In genomic region chr7:1087952-1088920, GRCh38 we compare ENCODE assay signal across 1 cellular context.
TF ChIP-seq lines count a peak whose summit lies in the region.

Gene GPER1, plus strand, starts transcription at chr7:1088113. Its CDS starts 3,616 bp downstream, at chr7:1091729.

TF ChIP-seq in HepG2, 621 proteins besides CTCF, POLR2A, EP300 and RAD21 (continued from another document and continues in another):
- TF ChIP-seq ATM (IDR thresholded peaks at IDR 0.05; ENCODE audit: borderline replicate concordance): no peak
- no peak for TF ChIP-seq ZSCAN31 (CRISPR knock-in tag; IDR thresholded peaks at IDR 0.05; ENCODE audit: low read depth)
- peak; percentile 30 for TF ChIP-seq XRCC5 (optimal IDR thresholded peaks at IDR 0.05; ENCODE audit: low read length)
- 0 out of 2 replicates have a peak, but pooled peaks have one; percentile 38 for TF ChIP-seq MXD3 (CRISPR knock-in tag; IDR thresholded peaks at IDR 0.05)
- TF ChIP-seq HBP1 (CRISPR knock-in tag; IDR thresholded peaks at IDR 0.05; ENCODE audit: low read depth): no peak
- TF ChIP-seq HHEX (CRISPR knock-in tag; IDR thresholded peaks at IDR 0.05): no peak
- no peak for TF ChIP-seq JUNB (CRISPR knock-in tag; IDR thresholded peaks at IDR 0.05; ENCODE audit: borderline replicate concordance)
- 0 out of 2 replicates have a peak, but pooled peaks have one; percentile 22 for TF ChIP-seq ZNF83 (CRISPR knock-in tag; IDR thresholded peaks at IDR 0.05; ENCODE audit: borderline replicate concordance)
- TF ChIP-seq ZFP91 (CRISPR knock-in tag; IDR thresholded peaks at IDR 0.05; ENCODE audit: borderline replicate concordance): peak; percentile 64; the same call in 1 of the 2 replicates
- 0 out of 2 replicates have a peak, but pooled peaks have one; percentile 43 for TF ChIP-seq SAFB2 (CRISPR knock-in tag; IDR thresholded peaks at IDR 0.05; ENCODE audit: borderline replicate concordance, low read depth)
- TF ChIP-seq ZNF276 (CRISPR knock-in tag; IDR thresholded peaks at IDR 0.05; ENCODE audit: low read depth): no peak
- no peak for TF ChIP-seq CEBPG (CRISPR knock-in tag; IDR thresholded peaks at IDR 0.05)
- no peak for TF ChIP-seq ZNF432 (CRISPR knock-in tag; IDR thresholded peaks at IDR 0.05; ENCODE audit: borderline replicate concordance)
- TF ChIP-seq ZNF33B (CRISPR knock-in tag; IDR thresholded peaks at IDR 0.05): peak; percentile 50; the same call in 1 of the 2 replicates
- TF ChIP-seq ZNF724P (CRISPR knock-in tag; IDR thresholded peaks at IDR 0.05; ENCODE audit: borderline replicate concordance): no peak
- TF ChIP-seq ZNF44 (CRISPR knock-in tag; IDR thresholded peaks at IDR 0.05): no peak; the same call in 1 of the 2 replicates
- 0 out of 2 replicates have a peak, but pooled peaks have one; percentile 18 for TF ChIP-seq SPEN (CRISPR knock-in tag; IDR thresholded peaks at IDR 0.05; ENCODE audit: low read depth)
- TF ChIP-seq ZBTB4 (CRISPR knock-in tag; IDR thresholded peaks at IDR 0.05; ENCODE audit: borderline replicate concordance): peak; percentile 69; the same call in 1 of the 2 replicates
- TF ChIP-seq DRAP1 (CRISPR knock-in tag; IDR thresholded peaks at IDR 0.05): peak; percentile 90
- TF ChIP-seq ZNF317 (CRISPR knock-in tag; IDR thresholded peaks at IDR 0.05): no peak; the same call in 1 of the 2 replicates
- peak; percentile 90 for TF ChIP-seq ZNF274 (CRISPR knock-in tag; IDR thresholded peaks at IDR 0.05)
- TF ChIP-seq ZNF143 (CRISPR knock-in tag; IDR thresholded peaks at IDR 0.05): no peak
- TF ChIP-seq RXRB (CRISPR knock-in tag; IDR thresholded peaks at IDR 0.05; ENCODE audit: borderline replicate concordance): no peak
- no peak for TF ChIP-seq HMG20B (CRISPR knock-in tag; conservative IDR thresholded peaks at IDR 0.05)
- peak; percentile 32 for TF ChIP-seq IKZF4 (CRISPR knock-in tag; IDR thresholded peaks at IDR 0.05; ENCODE audit: borderline replicate concordance, low read depth, not compliant biosample characterization)
- TF ChIP-seq DMTF1 (CRISPR knock-in tag; IDR thresholded peaks at IDR 0.05): no peak
- no peak for TF ChIP-seq PAWR (CRISPR knock-in tag; IDR thresholded peaks at IDR 0.05; ENCODE audit: borderline replicate concordance)
- TF ChIP-seq RORA (CRISPR knock-in tag; IDR thresholded peaks at IDR 0.05): no peak
- TF ChIP-seq SMC3 (IDR thresholded peaks at IDR 0.05; ENCODE audit: low read length): no peak
- no peak; the same call in 1 of the 2 replicates for TF ChIP-seq ETV6 (CRISPR knock-in tag; conservative IDR thresholded peaks at IDR 0.05)
- no peak for TF ChIP-seq ZNF850 (CRISPR knock-in tag; conservative IDR thresholded peaks at IDR 0.05)
- TF ChIP-seq ZBTB3 (CRISPR knock-in tag; IDR thresholded peaks at IDR 0.05; ENCODE audit: borderline replicate concordance, low read depth): no peak
- no peak for TF ChIP-seq ZMAT3 (CRISPR knock-in tag; conservative IDR thresholded peaks at IDR 0.05)
- TF ChIP-seq ZNF30 (CRISPR knock-in tag; IDR thresholded peaks at IDR 0.05): no peak
- TF ChIP-seq PATZ1 (CRISPR knock-in tag; IDR thresholded peaks at IDR 0.05): peak; percentile 68
- TF ChIP-seq ZNF260 (CRISPR knock-in tag; IDR thresholded peaks at IDR 0.05; ENCODE audit: borderline replicate concordance, low read depth): no peak
- TF ChIP-seq POLR2AphosphoS5 (IDR thresholded peaks at IDR 0.05; ENCODE audit: low read depth, low read length): peak; percentile 75
- no peak for TF ChIP-seq TOPORS (CRISPR knock-in tag; IDR thresholded peaks at IDR 0.05)
- TF ChIP-seq ZKSCAN5 (CRISPR knock-in tag; IDR thresholded peaks at IDR 0.05): no peak
- no peak for TF ChIP-seq ZSCAN5A (CRISPR knock-in tag; IDR thresholded peaks at IDR 0.05; ENCODE audit: borderline replicate concordance)
- TF ChIP-seq YEATS4 (CRISPR knock-in tag; IDR thresholded peaks at IDR 0.05; ENCODE audit: borderline replicate concordance): peak; percentile 34; the same call in 1 of the 2 replicates
- peak; percentile 57 for TF ChIP-seq ZNF770 (CRISPR knock-in tag; IDR thresholded peaks at IDR 0.05)
- no peak for TF ChIP-seq ZNF136 (CRISPR knock-in tag; IDR thresholded peaks at IDR 0.05; ENCODE audit: low read depth)
- no peak for TF ChIP-seq EED (CRISPR knock-in tag; IDR thresholded peaks at IDR 0.05)
- TF ChIP-seq ZNF430 (CRISPR knock-in tag; IDR thresholded peaks at IDR 0.05): peak; percentile 28; the same call in 1 of the 2 replicates
- TF ChIP-seq ZNF614 (CRISPR knock-in tag; IDR thresholded peaks at IDR 0.05; ENCODE audit: borderline replicate concordance): no peak
- 0 out of 2 replicates have a peak, but pooled peaks have one; percentile 37 for TF ChIP-seq SRY (CRISPR knock-in tag; IDR thresholded peaks at IDR 0.05)
- TF ChIP-seq ZNF883 (CRISPR knock-in tag; IDR thresholded peaks at IDR 0.05; ENCODE audit: not compliant biosample characterization): peak; percentile 31
